ENCODE assay signal across 8 cellular contexts in genomic region chr9:4315582-4316215, GRCh38. TPM values are rescaled to one million over a fixed set of nuclear protein-coding genes. Genes with fewer than 3 reads are reported as not detected.
DNase-seq lines count a peak whose midpoint lies in the region; ATAC-seq, FAIRE-seq and TF ChIP-seq lines count a peak whose summit lies in the region.

No MANE protein-coding gene starts in this region.

- peak; percentile 70 for TF ChIP-seq RAD21 in HepG2 (CRISPR knock-in tag; IDR thresholded peaks at IDR 0.05)

- no peak overlapping the region for H3K4me2 ChIP-seq in HepG2 (ENCODE audit: low read depth, low read length)

- POLR2A ChIA-PET in HepG2 (lab: Yijun Ruan, JAX): interaction anchor here (1.0 kb wide), 1 partner anchor 18 kb away, joined by 3 read pairs; no protein-coding TSS in a partner anchor

- H3K4me3 ChIP-seq in HepG2 (replicated peaks in 1 of 3; ENCODE audit: insufficient read depth in 1 of 3, low read depth in 2 of 3, low read length in 3 of 3): no peak overlapping the region

- WGBS in HepG2 (ENCODE audit: low lambda C conversion rate): 0% methylated on average over 4 of the region's 4 CpGs

- H3K9ac ChIP-seq in HepG2 (ENCODE audit: insufficient read depth, low read depth, low read length): no peak overlapping the region

- DNase-seq in AG08396 (ENCODE audit: low spot score) (peak; percentile 68), NCI-H2171 (lab: John Stamatoyannopoulos, UW) (peak; percentile 22), HepG2 (ENCODE audit: low spot score) (peak; percentile 43)
- peak; percentile 26 for DNase-seq in activated CD4-positive, CD25-positive, alpha-beta regulatory T cell treated with anti-CD3 and anti-CD28 coated beads, Interleukin-2, amount 50 U/mL, for 16 hours (ENCODE audit: low read depth, low spot score)
- peak; percentile 41 for DNase-seq in central memory CD4-positive, alpha-beta T cell
- peak; percentile 51 for DNase-seq in stimulated activated CD8-positive, alpha-beta memory T cell treated with anti-CD3 and anti-CD28 coated beads, Interleukin-12 subunit alpha, Interleukin-12 subunit beta, amount 100 ng/mL, for 4 hours (ENCODE audit: low read depth)

- CTCF ChIA-PET in HepG2 (lab: Yijun Ruan, JAX; ENCODE audit: low intra/inter-chr PET ratio, low total read pairs): interaction anchor here (1.0 to 2.5 kb wide), 5 partner anchors 16 to 234 kb away, joined by 3 to 16 read pairs (median 4); partner anchors contain the start of gene GLIS3

- no peak for TF ChIP-seq POLR2A in HepG2 (IDR thresholded peaks at IDR 0.05; ENCODE audit: insufficient read depth in 1 of 2, low read depth in 2 of 2, low read length in 2 of 2)

- no peaks in the 10 kb centered on the region for H3K27me3 ChIP-seq in HepG2 (ENCODE audit: control insufficient read depth in 1 of 2, insufficient read depth in 2 of 2, low read length in 2 of 2)

- no peaks in the 10 kb centered on the region for H3K36me3 ChIP-seq in HepG2 (replicated peaks in 1 of 2; ENCODE audit: control insufficient read depth in 1 of 2, insufficient read depth in 2 of 2, low read length in 2 of 2)

- H3K79me2 ChIP-seq in HepG2 (ENCODE audit: insufficient read depth, low read length): no peaks in the 10 kb centered on the region

- H4K20me1 ChIP-seq in HepG2 (ENCODE audit: insufficient read depth, low read length): no peaks in the 10 kb centered on the region

- peak; percentile 89 for TF ChIP-seq CTCF in HepG2 (CRISPR knock-in tag; IDR thresholded peaks at IDR 0.05)

- in situ Hi-C loops in HepG2 (cut with HindIII; ENCODE audit: extremely low pct_ligation_motif_present, low pct_unique_long_range_greater_than_20kb): loop anchor here (10.0 kb wide), 1 partner anchor 239 kb away; no protein-coding TSS in a partner anchor

- H2AFZ ChIP-seq in HepG2 (ENCODE audit: low read length): no peak overlapping the region

- no peaks in the 10 kb centered on the region for H3K4me1 ChIP-seq in HepG2 (ENCODE audit: insufficient read depth, low read length)

- no peak for TF ChIP-seq EP300 in HepG2 (IDR thresholded peaks at IDR 0.05; ENCODE audit: low read depth in 2 of 2, low read length in 2 of 2)
- no peak for TF ChIP-seq EP300 in HepG2 (CRISPR knock-in tag; IDR thresholded peaks at IDR 0.05; ENCODE audit: borderline replicate concordance)

- H3K27ac ChIP-seq in HepG2 (ENCODE audit: extremely low read length, insufficient read depth, low read length): no peak overlapping the region

- no peaks in the 10 kb centered on the region for H3K9me3 ChIP-seq in HepG2 (ENCODE audit: low read length)

- peak; percentile 93 for ATAC-seq in GM18858 (IDR thresholded peaks at IDR 0.05; ENCODE audit: unreplicated experiment)
- ATAC-seq in HG03039 (IDR thresholded peaks at IDR 0.05; ENCODE audit: unreplicated experiment): peak; percentile 88
- peak; percentile 98 for ATAC-seq in HepG2

- intact Hi-C loops in HepG2 (cut with micrococcal nuclease; ENCODE audit: unreplicated experiment): loop anchor here (1.0 to 10.0 kb wide), 4 partner anchors 24 to 329 kb away; no protein-coding TSS in a partner anchor

- no TSS peak for BruUV-seq in HepG2 (replicated peaks; lab: Mats Ljungman, UMichigan)

- peak; percentile 68 for FAIRE-seq in HepG2 (lab: Jason Lieb, UNC)

TF ChIP-seq in HepG2, 621 proteins besides CTCF, POLR2A, EP300 and RAD21 (continues in another document):
- TF ChIP-seq POGK (CRISPR knock-in tag; conservative IDR thresholded peaks at IDR 0.05) (no peak), RXRB (CRISPR knock-in tag; IDR thresholded peaks at IDR 0.05; ENCODE audit: borderline replicate concordance) (0 out of 2 replicates have a peak, but pooled peaks have one; percentile 12), JUN (CRISPR knock-in tag; IDR thresholded peaks at IDR 0.05) (no peak), ZNF543 (CRISPR knock-in tag; IDR thresholded peaks at IDR 0.05) (no peak), ZNF292 (CRISPR knock-in tag; IDR thresholded peaks at IDR 0.05; ENCODE audit: borderline replicate concordance, low read depth) (no peak), SMARCC2 (IDR thresholded peaks at IDR 0.05) (no peak), PHF5A (CRISPR knock-in tag; IDR thresholded peaks at IDR 0.05; ENCODE audit: low read depth, unreplicated experiment) (no peak), MTA3 (CRISPR knock-in tag; IDR thresholded peaks at IDR 0.05) (no peak), ELF3 (CRISPR knock-in tag; IDR thresholded peaks at IDR 0.05) (0 out of 2 replicates have a peak, but pooled peaks have one; percentile 15), ZNF484 (CRISPR knock-in tag; IDR thresholded peaks at IDR 0.05; ENCODE audit: borderline replicate concordance, low read depth) (no peak), ZBTB44 (CRISPR knock-in tag; IDR thresholded peaks at IDR 0.05) (no peak), ELF4 (CRISPR knock-in tag; IDR thresholded peaks at IDR 0.05; ENCODE audit: borderline replicate concordance) (no peak), ZNF274 (CRISPR knock-in tag; IDR thresholded peaks at IDR 0.05) (no peak), PLSCR1 (CRISPR knock-in tag; IDR thresholded peaks at IDR 0.05; ENCODE audit: borderline replicate concordance) (no peak)
- TF ChIP-seq, protein P1, sequence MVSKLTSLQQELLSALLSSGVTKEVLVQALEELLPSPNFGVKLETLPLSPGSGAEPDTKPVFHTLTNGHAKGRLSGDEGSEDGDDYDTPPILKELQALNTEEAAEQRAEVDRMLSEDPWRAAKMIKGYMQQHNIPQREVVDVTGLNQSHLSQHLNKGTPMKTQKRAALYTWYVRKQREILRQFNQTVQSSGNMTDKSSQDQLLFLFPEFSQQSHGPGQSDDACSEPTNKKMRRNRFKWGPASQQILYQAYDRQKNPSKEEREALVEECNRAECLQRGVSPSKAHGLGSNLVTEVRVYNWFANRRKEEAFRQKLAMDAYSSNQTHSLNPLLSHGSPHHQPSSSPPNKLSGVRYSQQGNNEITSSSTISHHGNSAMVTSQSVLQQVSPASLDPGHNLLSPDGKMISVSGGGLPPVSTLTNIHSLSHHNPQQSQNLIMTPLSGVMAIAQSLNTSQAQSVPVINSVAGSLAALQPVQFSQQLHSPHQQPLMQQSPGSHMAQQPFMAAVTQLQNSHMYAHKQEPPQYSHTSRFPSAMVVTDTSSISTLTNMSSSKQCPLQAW (CRISPR knock-in tag; IDR thresholded peaks at IDR 0.05): no peak

RNA-seq across cellular contexts. Expression of gene GLIS3, which starts 15.8 kb away (rescaled TPM):
- 0.02 TPM in 1 of 2 replicates, not detected in the other for total RNA-seq in HepG2 (2016; rRNA removed; fragmentation: Illumina TruSeq; extraction: Trizol)
- total RNA-seq in HepG2 (2016; cell fraction: cytosol; rRNA removed; fragmentation: Illumina TruSeq; extraction: Trizol; ENCODE audit: low read depth): 0.53 and 0.61 TPM in 2 replicates
- total RNA-seq in HepG2 (2016; cell fraction: insoluble cytoplasmic fraction; rRNA removed; fragmentation: Illumina TruSeq; extraction: Trizol): 0.07 and 0.15 TPM in 2 replicates
- total RNA-seq in HepG2 (2016; cell fraction: membrane; rRNA removed; fragmentation: Illumina TruSeq; extraction: Trizol): 0.14 and 0.40 TPM in 2 replicates
- total RNA-seq in HepG2 (2016; cell fraction: nucleus; rRNA removed; fragmentation: Illumina TruSeq; extraction: Trizol): 0.25 TPM in 1 of 2 replicates, not detected in the other
- 0.13 and 0.17 TPM in 2 replicates for polyA plus RNA-seq in HepG2 (2011; rRNA removed)
- polyA plus RNA-seq in HepG2 (2011; cell fraction: cytosol; rRNA removed): 0.03 and 0.04 TPM in 2 replicates
- 0.50 and 0.66 TPM in 2 replicates for polyA plus RNA-seq in HepG2 (2011; cell fraction: nucleus; rRNA removed)
- polyA plus RNA-seq in HepG2 (2012): 0.47 and 0.68 TPM in 2 replicates
- polyA plus RNA-seq in HepG2 (2016; cell fraction: cytosol; fragmentation: Illumina TruSeq; extraction: Trizol; ENCODE audit: low read depth): not detected in 2 replicates
- polyA plus RNA-seq in HepG2 (2016; cell fraction: insoluble cytoplasmic fraction; fragmentation: Illumina TruSeq; extraction: Trizol; ENCODE audit: low read depth): 0.10 TPM in 1 of 2 replicates, not detected in the other
- polyA plus RNA-seq in HepG2 (2016; cell fraction: membrane; fragmentation: Illumina TruSeq; extraction: Trizol; ENCODE audit: low read depth): not detected in 2 replicates
- not detected in 2 replicates for polyA plus RNA-seq in HepG2 (2016; cell fraction: nucleus; fragmentation: Illumina TruSeq; extraction: Trizol; ENCODE audit: insufficient read depth, low read depth)
- polyA minus RNA-seq in HepG2 (2011; rRNA and poly(A)+ RNA removed; ENCODE audit: low replicate concordance): 2.3 and 31.4 TPM in 2 replicates
- 0.30 TPM in 1 of 2 replicates, not detected in the other for polyA minus RNA-seq in HepG2 (2011; cell fraction: cytosol; rRNA and poly(A)+ RNA removed)
- polyA minus RNA-seq in HepG2 (2011; cell fraction: nucleus; rRNA and poly(A)+ RNA removed): 3.9 and 4.0 TPM in 2 replicates
